8 cellular contexts compared by ENCODE assay signal in genomic region chr6:116370328-116370716, GRCh38. TPM values are rescaled to one million over a fixed set of nuclear protein-coding genes. Genes with fewer than 3 reads are reported as not detected.
DNase-seq lines count a peak whose midpoint lies in the region; ATAC-seq and TF ChIP-seq lines count a peak whose summit lies in the region.

No MANE protein-coding gene starts in this region.

- peak overlapping the region; percentile 76 for H3K4me3 Mint-ChIP-seq in T-helper 2 cell treated with Interferon-gamma antibody and Interleukin-4, amounts not matched to agents 5 μg/mL and 100 μg/mL, for 36 hours

- peak overlapping the region; percentile 91 for H3K27ac ChIP-seq in left ventricle myocardium inferior (replicated peaks)

- H3K36me3 ChIP-seq in left ventricle myocardium inferior, result no peaks in the 10 kb centered on the region

- H3K36me3 Mint-ChIP-seq in T-helper 2 cell treated with Interferon-gamma antibody and Interleukin-4, amounts not matched to agents 5 μg/mL and 100 μg/mL, for 36 hours (ENCODE audit: low read depth), result no peaks in the 10 kb centered on the region

- no peaks in the 10 kb centered on the region for H3K9me3 Mint-ChIP-seq in T-helper 2 cell treated with Interferon-gamma antibody and Interleukin-4, amounts not matched to agents 5 μg/mL and 100 μg/mL, for 36 hours

- no peak for TF ChIP-seq CTCF in WI38 (IDR thresholded peaks at IDR 0.05; ENCODE audit: low read depth, low read length)
- TF ChIP-seq CTCF in left ventricle myocardium inferior (IDR thresholded peaks at IDR 0.05; ENCODE audit: borderline replicate concordance), result no peak
- TF ChIP-seq CTCF in retinal pigment epithelial cell (conservative IDR thresholded peaks at IDR 0.05; ENCODE audit: low read depth, low read length), result no peak

- H3K4me1 Mint-ChIP-seq in T-helper 2 cell treated with Interferon-gamma antibody and Interleukin-4, amounts not matched to agents 5 μg/mL and 100 μg/mL, for 36 hours (ENCODE audit: low read depth), result peaks cover 14% of the 10 kb centered on the region

- no peak for ATAC-seq in GM21825 (IDR thresholded peaks at IDR 0.05; ENCODE audit: unreplicated experiment)

- peaks cover 40% of the 10 kb centered on the region for H3K4me1 ChIP-seq in left ventricle myocardium inferior

- H3K4me3 ChIP-seq in WI38 (ENCODE audit: low read depth, low read length), result peak overlapping the region; percentile 86
- H3K4me3 ChIP-seq in left ventricle myocardium inferior, result peak overlapping the region; percentile 94
- peak overlapping the region; percentile 74 for H3K4me3 ChIP-seq in retinal pigment epithelial cell (ENCODE audit: low read length)

- intact Hi-C loops in left ventricle myocardium inferior (cut with micrococcal nuclease), result no loop called here

- H3K9me3 ChIP-seq in left ventricle myocardium inferior (replicated peaks), result no peaks in the 10 kb centered on the region

- peaks cover 58% of the 10 kb centered on the region for H3K27me3 Mint-ChIP-seq in T-helper 2 cell treated with Interferon-gamma antibody and Interleukin-4, amounts not matched to agents 5 μg/mL and 100 μg/mL, for 36 hours (ENCODE audit: low read depth)

- no peaks in the 10 kb centered on the region for H3K27me3 ChIP-seq in left ventricle myocardium inferior (ENCODE audit: low read depth)

- DNase-seq in T-helper 2 cell treated with Interferon-gamma antibody and Interleukin-4, amounts not matched to agents 5 μg/mL and 100 μg/mL, for 36 hours (ENCODE audit: low spot score), result no peak
- no peak for DNase-seq in T-helper 2 cell
- DNase-seq in left ventricle myocardium inferior, result no peak
- no peak for DNase-seq in retinal pigment epithelial cell (ENCODE audit: low read depth)
- no peak for DNase-seq in AG20443 (ENCODE audit: low spot score)
- no peak for DNase-seq in A172 (ENCODE audit: low spot score)

- no peak overlapping the region for H3K27ac Mint-ChIP-seq in T-helper 2 cell treated with Interferon-gamma antibody and Interleukin-4, amounts not matched to agents 5 μg/mL and 100 μg/mL, for 36 hours

RNA-seq across cellular contexts. Expression of gene DSE, which starts 0.4 kb away (rescaled TPM):
- total RNA-seq in left ventricle myocardium inferior, result 14.0 TPM
- 32.0 and 40.8 TPM in 2 replicates for total RNA-seq in A172 (2014; rRNA removed; shearing (Covaris generic))
